8 cellular contexts compared by ENCODE assay signal in the genomic region with DNA sequence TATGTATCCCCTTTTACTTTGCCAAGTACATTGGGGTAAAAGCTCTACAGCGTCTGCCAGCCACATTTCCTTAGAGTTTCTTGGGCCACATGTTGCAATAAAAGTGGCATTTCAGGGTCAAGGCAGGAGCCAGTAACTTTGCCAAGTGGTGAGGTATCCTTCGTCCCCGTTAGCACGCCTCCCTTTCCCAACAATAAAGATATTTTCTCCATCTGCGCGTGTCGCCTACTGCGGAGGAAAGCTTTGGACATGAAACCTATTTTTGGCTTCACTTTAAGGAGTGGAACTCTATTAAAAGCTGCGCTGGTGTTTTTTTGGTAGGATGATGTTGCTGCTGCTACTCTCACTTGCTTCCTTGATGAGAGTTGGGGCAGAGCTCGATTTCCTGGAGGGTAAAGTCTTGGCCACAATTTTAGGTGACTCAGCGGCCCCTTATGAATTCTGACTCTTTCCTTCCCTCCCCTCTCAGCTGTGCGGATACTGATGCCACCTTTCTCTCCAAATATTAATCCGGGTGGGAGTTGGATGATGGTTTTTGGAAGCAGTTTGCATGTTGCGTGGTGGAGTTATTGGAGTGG. TPM values are rescaled to one million over a fixed set of nuclear protein-coding genes. Genes with fewer than 3 reads are reported as not detected.
A peak's percentile ranks its signal among the peaks of the same experiment; 100 is the strongest.
DNase-seq lines count a peak whose midpoint lies in the region; ATAC-seq and TF ChIP-seq lines count a peak whose summit lies in the region.

No MANE protein-coding gene starts in this region.

- ATAC-seq in CD4-positive, CD25-positive, alpha-beta regulatory T cell (ENCODE audit: low read depth in 2 of 2) = peak; percentile 7 to 18
- ATAC-seq in GM21390 (IDR thresholded peaks at IDR 0.05; ENCODE audit: unreplicated experiment) (peak; percentile 11), omental fat pad (ENCODE audit: low FRiP score) (peak; percentile 71)

- peaks cover 24% of the 10 kb centered on the region for H3K4me1 ChIP-seq in CD4-positive, CD25-positive, alpha-beta regulatory T cell (ENCODE audit: control insufficient read depth, insufficient read depth, low read length, poor library complexity, severe bottlenecking)

- H3K27ac Mint-ChIP-seq in CD4-positive, CD25-positive, alpha-beta regulatory T cell = peak overlapping the region; percentile 99
- peak overlapping the region; percentile 99 for H3K27ac Mint-ChIP-seq in activated T-cell treated with anti-CD3 and anti-CD28 coated beads, Interleukin-2, amount 50 U/mL, for 24 hours

- H3K27me3 ChIP-seq in CD4-positive, CD25-positive, alpha-beta regulatory T cell (ENCODE audit: control insufficient read depth, insufficient read depth, low read length) = no peaks in the 10 kb centered on the region

- H3K9me3 ChIP-seq in CD4-positive, CD25-positive, alpha-beta regulatory T cell (ENCODE audit: control insufficient read depth in 2 of 2, low read length in 2 of 2) = no peaks in the 10 kb centered on the region

- H3K36me3 ChIP-seq in CD4-positive, CD25-positive, alpha-beta regulatory T cell (ENCODE audit: control insufficient read depth, insufficient read depth, low read length) = no peaks in the 10 kb centered on the region

- H3K4me3 Mint-ChIP-seq in CD4-positive, CD25-positive, alpha-beta regulatory T cell = peak overlapping the region; percentile 92 to 98 (median 96)
- peak overlapping the region; percentile 89 for H3K4me3 Mint-ChIP-seq in activated T-cell treated with anti-CD3 and anti-CD28 coated beads, Interleukin-2, amount 50 U/mL, for 24 hours

- peaks cover 33 to 73% (median 56%) of the 10 kb centered on the region in 4 donors for H3K4me1 Mint-ChIP-seq in CD4-positive, CD25-positive, alpha-beta regulatory T cell
- peaks cover 74% of the 10 kb centered on the region for H3K4me1 Mint-ChIP-seq in activated T-cell treated with anti-CD3 and anti-CD28 coated beads, Interleukin-2, amount 50 U/mL, for 24 hours (ENCODE audit: low read depth)

- no peak for TF ChIP-seq CTCF in omental fat pad (IDR thresholded peaks at IDR 0.05)

- peaks cover 27% of the 10 kb centered on the region for H3K36me3 Mint-ChIP-seq in CD4-positive, CD25-positive, alpha-beta regulatory T cell
- peaks cover 45% of the 10 kb centered on the region for H3K36me3 Mint-ChIP-seq in activated T-cell treated with anti-CD3 and anti-CD28 coated beads, Interleukin-2, amount 50 U/mL, for 24 hours (ENCODE audit: low read depth)

- peak in 2 of 3 donors; percentile 28 to 60 for DNase-seq in CD4-positive, CD25-positive, alpha-beta regulatory T cell
- peak; percentile 81 for DNase-seq in M059J (ENCODE audit: low read depth)
- DNase-seq in activated T-cell treated with anti-CD3 and anti-CD28 coated beads, Interleukin-2, amount 50 U/mL, for 24 hours = no peak
- DNase-seq in fibroblast of the conjunctiva (ENCODE audit: low read depth) = peak; percentile 77
- no peak for DNase-seq in omental fat pad (ENCODE audit: low spot score)
- no peak for DNase-seq in NCI-H2107 treated with DMSO at 0.1 percent for 48 hours (lab: John Stamatoyannopoulos, UW; ENCODE audit: unreplicated experiment)
- no peak for DNase-seq in central memory CD4-positive, alpha-beta T cell

- peak overlapping the region; percentile 97 for H3K4me3 ChIP-seq in CD4-positive, CD25-positive, alpha-beta regulatory T cell (ENCODE audit: low read depth, low read length)

- no peaks in the 10 kb centered on the region for H3K27me3 Mint-ChIP-seq in CD4-positive, CD25-positive, alpha-beta regulatory T cell
- no peaks in the 10 kb centered on the region for H3K27me3 Mint-ChIP-seq in activated T-cell treated with anti-CD3 and anti-CD28 coated beads, Interleukin-2, amount 50 U/mL, for 24 hours

- peak overlapping the region; percentile 99 for H3K27ac ChIP-seq in CD4-positive, CD25-positive, alpha-beta regulatory T cell (ENCODE audit: insufficient read depth, low read length, poor library complexity, severe bottlenecking)

- H3K9me3 Mint-ChIP-seq in CD4-positive, CD25-positive, alpha-beta regulatory T cell = peaks cover 0 to 1% (median 0%) of the 10 kb centered on the region in 7 donors
- H3K9me3 Mint-ChIP-seq in activated T-cell treated with anti-CD3 and anti-CD28 coated beads, Interleukin-2, amount 50 U/mL, for 24 hours = peaks cover 22% of the 10 kb centered on the region

RNA-seq across cellular contexts. Expression of gene CCDC91, which starts 0.9 kb away (rescaled TPM):
- total RNA-seq in CD4-positive, CD25-positive, alpha-beta regulatory T cell = 62.1 TPM
- polyA plus RNA-seq in CD4-positive, CD25-positive, alpha-beta regulatory T cell = 10 to 100 TPM; 59.4 to 74.0 (median 66.6) TPM
- total RNA-seq in M059J (2014; rRNA removed; shearing (Covaris generic)) = 11.4 and 15.1 TPM in 2 replicates
- total RNA-seq in omental fat pad = 10 to 100 TPM; 29.3 to 48.9 (median 32.5) TPM

Comparison
In these comparisons a context has a peak if more than half of its experiments do, and no peak if none do; other contexts are left out.
1. ATAC-seq: peak in every context shown above with its lines; median percentile 71 in omental fat pad; 12 in CD4-positive, CD25-positive, alpha-beta regulatory T cell; 11 in GM21390.
2. DNase-seq: peak in CD4-positive, CD25-positive, alpha-beta regulatory T cell (2 of 3), M059J (single experiment) and fibroblast of the conjunctiva (single experiment); none in activated T-cell treated with anti-CD3 and anti-CD28 coated beads, Interleukin-2, amount 50 U/mL, for 24 hours (single experiment), omental fat pad (single experiment), NCI-H2107 treated with DMSO at 0.1 percent for 48 hours (single experiment) and central memory CD4-positive, alpha-beta T cell (single experiment).